21 cellular contexts compared by ENCODE assay signal in the genomic region with DNA sequence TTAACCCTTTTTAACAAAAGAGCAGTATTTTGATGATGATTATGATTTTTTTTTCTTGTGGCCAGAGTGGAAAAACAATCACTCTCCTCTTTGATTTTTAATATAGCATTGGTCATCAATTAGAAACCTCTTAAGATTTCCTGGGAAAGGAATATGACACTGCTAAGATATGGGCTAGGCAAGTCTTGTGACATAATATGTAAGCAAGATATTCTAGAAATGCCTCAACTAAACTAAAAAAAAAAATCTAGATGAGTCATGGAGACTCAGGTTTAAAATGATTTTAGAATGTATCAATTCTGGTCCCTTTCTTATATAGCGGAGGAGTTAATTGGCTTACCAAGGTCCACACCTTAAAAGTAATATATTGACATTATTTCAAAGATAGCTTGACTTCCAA.
"Had no signal": no experiment of that assay in that cellular context is flagged by ENCODE, and none has a peak within 500 bp of the region (broad histone marks: within the 10 kb centered on the region; RNA-seq: fewer than 3 reads in every experiment).

No MANE protein-coding gene starts in this region.

- H3K27me3 Mint-ChIP-seq: natural killer cell treated with Interleukin-12 subunit alpha and Interleukin-12 subunit beta and Interleukin-15 and Interleukin-18, amount 100 ng/mL, for 72 hours; stimulated activated naive B cell treated with anti-CD40 and anti-IgM and Interleukin-4, amounts not matched to agents 10 μg/mL and 1 μg/mL and 100 μg/mL, for 72 hours had no signal

- H3K79me2 ChIP-seq: parathyroid adenoma had no signal

- DNase-seq: activated CD4-positive, alpha-beta T cell treated with anti-CD3 and anti-CD28 coated beads, Interleukin-2, amount 50 U/mL, for 1 hour; activated CD4-positive, CD25-positive, alpha-beta regulatory T cell treated with anti-CD3 and anti-CD28 coated beads, Interleukin-2, amount 50 U/mL, for 72 hours; activated CD8-positive, alpha-beta memory T cell treated with anti-CD3 and anti-CD28 coated beads, Interleukin-2, amount 50 U/mL, for 4 hours; activated effector memory CD4-positive, alpha-beta T cell treated with anti-CD3 and anti-CD28 coated beads, Interleukin-2, amount 50 U/mL, for 16 hours; activated naive CD4-positive, alpha-beta T cell treated with anti-CD3 and anti-CD28 coated beads, Interleukin-2, amount 50 U/mL, for 16 hours; activated T-cell treated with anti-CD3 and anti-CD28 coated beads, Interleukin-2, amount 50 U/mL, for 48 hours; hippocampal formation; islet precursor cell; left colon; lower lobe of right lung; sigmoid colon; spleen; stimulated activated CD4-positive, alpha-beta T cell treated with anti-CD3 and anti-CD28 coated beads, Interleukin-4, amount 100 ng/mL, for 4 hours; stimulated activated naive B cell treated with anti-CD40 and anti-IgM and Interleukin-4, amounts not matched to agents 10 μg/mL and 1 μg/mL and 100 μg/mL, for 72 hours; T-helper 17 cell; thyroid gland had no signal

- H3K27me3 ChIP-seq: neutrophil, sigmoid colon, spleen, thyroid gland had no signal

- H3K27ac Mint-ChIP-seq: natural killer cell treated with Interleukin-12 subunit alpha and Interleukin-12 subunit beta and Interleukin-15 and Interleukin-18, amount 100 ng/mL, for 72 hours; stimulated activated naive B cell treated with anti-CD40 and anti-IgM and Interleukin-4, amounts not matched to agents 10 μg/mL and 1 μg/mL and 100 μg/mL, for 72 hours; T-helper 17 cell had no signal

- H3K4me3 Mint-ChIP-seq: natural killer cell treated with Interleukin-12 subunit alpha and Interleukin-12 subunit beta and Interleukin-15 and Interleukin-18, amount 100 ng/mL, for 72 hours; stimulated activated naive B cell treated with anti-CD40 and anti-IgM and Interleukin-4, amounts not matched to agents 10 μg/mL and 1 μg/mL and 100 μg/mL, for 72 hours; T-helper 17 cell had no signal

- H2AFZ ChIP-seq: parathyroid adenoma had no signal

- ATAC-seq: left colon; lower lobe of right lung; natural killer cell treated with Interleukin-12 subunit alpha and Interleukin-12 subunit beta and Interleukin-15 and Interleukin-18, amount 100 ng/mL, for 72 hours; stimulated activated naive B cell treated with anti-CD40 and anti-IgM and Interleukin-4, amounts not matched to agents 10 μg/mL and 1 μg/mL and 100 μg/mL, for 72 hours; T-helper 17 cell had no signal

- H3K9ac ChIP-seq: parathyroid adenoma had no signal

- H3K36me3 ChIP-seq: lower lobe of right lung, neutrophil, sigmoid colon, spleen, thyroid gland had no signal

- H3K27ac ChIP-seq: epithelial cell of prostate, lower lobe of right lung, neutrophil, parathyroid adenoma, sigmoid colon, spleen, thyroid gland, VCaP had no signal

- H3K36me3 Mint-ChIP-seq: natural killer cell treated with Interleukin-12 subunit alpha and Interleukin-12 subunit beta and Interleukin-15 and Interleukin-18, amount 100 ng/mL, for 72 hours; stimulated activated naive B cell treated with anti-CD40 and anti-IgM and Interleukin-4, amounts not matched to agents 10 μg/mL and 1 μg/mL and 100 μg/mL, for 72 hours had no signal

- H3K4me3 ChIP-seq: lower lobe of right lung, sigmoid colon, spleen, thyroid gland had no signal

- H3K9me3 Mint-ChIP-seq: natural killer cell treated with Interleukin-12 subunit alpha and Interleukin-12 subunit beta and Interleukin-15 and Interleukin-18, amount 100 ng/mL, for 72 hours; stimulated activated naive B cell treated with anti-CD40 and anti-IgM and Interleukin-4, amounts not matched to agents 10 μg/mL and 1 μg/mL and 100 μg/mL, for 72 hours had no signal

- H3K9me3 ChIP-seq: lower lobe of right lung, neutrophil, sigmoid colon, spleen, thyroid gland had no signal
